8 cellular contexts compared by ENCODE assay signal in genomic region chr7:149496642-149497391, GRCh38. TPM values are rescaled to one million over a fixed set of nuclear protein-coding genes. Genes with fewer than 3 reads are reported as not detected.
A peak's percentile ranks its signal among the peaks of the same experiment; 100 is the strongest.
DNase-seq lines count a peak whose midpoint lies in the region; ATAC-seq and TF ChIP-seq lines count a peak whose summit lies in the region.

No MANE protein-coding gene starts in this region.

- H3K27me3 ChIP-seq in Caco-2 (replicated peaks; ENCODE audit: control insufficient read depth, insufficient read depth, low read length) (no peaks in the 10 kb centered on the region), HUES48 (ENCODE audit: control insufficient read depth, insufficient read depth, low read length) (peaks cover 11% of the 10 kb centered on the region)

- peak overlapping the region; percentile 51; the same call in 1 of the 2 replicates for H3K9ac ChIP-seq in HUES48 (ENCODE audit: low read depth, low read length)

- H3K4me1 ChIP-seq in Caco-2 (peaks cover 8% of the 10 kb centered on the region; the same call in 1 of the 2 replicates), HUES48 (ENCODE audit: control insufficient read depth, insufficient read depth, low read length) (no peaks in the 10 kb centered on the region)

- peak overlapping the region; percentile 66 for H3K27ac Mint-ChIP-seq in Caco-2 (ENCODE audit: unreplicated experiment)

- ATAC-seq in GM21390 (IDR thresholded peaks at IDR 0.05; ENCODE audit: unreplicated experiment): peak; percentile 36

- no TSS peak for BruUV-seq in Caco-2 (replicated peaks; lab: Mats Ljungman, UMichigan)

- POLR2A ChIA-PET in Caco-2 (lab: Charles Lee): no interaction called here

- H3K27me3 Mint-ChIP-seq in Caco-2 (ENCODE audit: insufficient read depth, unreplicated experiment): no peaks in the 10 kb centered on the region

- TF ChIP-seq POLR2A in lower leg skin (IDR thresholded peaks at IDR 0.05): no peak

- H3K36me3 ChIP-seq in Caco-2 (ENCODE audit: control insufficient read depth, insufficient read depth, low read length) (no peaks in the 10 kb centered on the region), HUES48 (ENCODE audit: control insufficient read depth, insufficient read depth, low read length) (peaks cover 24% of the 10 kb centered on the region)

- peak overlapping the region; percentile 80 for H3K4me3 ChIP-seq in Caco-2 (ENCODE audit: low read depth, low read length)
- H3K4me3 ChIP-seq in HUES48 (ENCODE audit: low read depth, low read length): peak overlapping the region; percentile 74
- H3K4me3 ChIP-seq in lower leg skin (ENCODE audit: low read depth, poor library complexity, severe bottlenecking): peak overlapping the region; percentile 76

- H3K4me3 Mint-ChIP-seq in Caco-2 (ENCODE audit: unreplicated experiment): peak overlapping the region; percentile 90

- intact Hi-C loops in Caco-2 (cut with micrococcal nuclease; ENCODE audit: unreplicated experiment): loop anchor here (1.0 to 5.0 kb wide), 3 partner anchors 74 to 212 kb away; no protein-coding TSS in a partner anchor
- intact Hi-C loops in lower leg skin (cut with DNase I; ENCODE audit: low total_unique reads): no loop called here

- WGBS in lower leg skin, 2 donors: 3 to 5% methylated on average over 32 to 51 of the region's 51 CpGs

- H3K9me3 ChIP-seq in Caco-2: no peaks in the 10 kb centered on the region
- H3K9me3 ChIP-seq in HUES48 (ENCODE audit: control insufficient read depth, insufficient read depth, low read length): no peaks in the 10 kb centered on the region

- H3K4me1 Mint-ChIP-seq in Caco-2 (ENCODE audit: low read depth, unreplicated experiment): peaks cover 20% of the 10 kb centered on the region

- no peak for TF ChIP-seq CTCF in Caco-2 (IDR thresholded peaks at IDR 0.05; ENCODE audit: insufficient read depth in 1 of 2, low read depth in 1 of 2, low read length in 1 of 2, severe bottlenecking in 1 of 2, unreplicated experiment in 1 of 2)
- no peak for TF ChIP-seq CTCF in lower leg skin (IDR thresholded peaks at IDR 0.05)

- H3K9me3 Mint-ChIP-seq in Caco-2 (ENCODE audit: unreplicated experiment): no peaks in the 10 kb centered on the region

- peak in 1 of 2 experiments; percentile 37 for DNase-seq in Caco-2
- DNase-seq in activated CD4-positive, alpha-beta T cell treated with anti-CD3 and anti-CD28 coated beads for 1 hour: peak; percentile 33
- no peak for DNase-seq in lower leg skin (ENCODE audit: low spot score in 2 of 2)
- DNase-seq in stimulated activated CD8-positive, alpha-beta memory T cell treated with anti-CD3 and anti-CD28 coated beads, Interleukin-12 subunit alpha, Interleukin-12 subunit beta, amount 100 ng/mL, for 24 hours (ENCODE audit: extremely low read depth): peak; percentile 25
- DNase-seq in SHP77 treated with DMSO at 0.1 percent for 48 hours (lab: John Stamatoyannopoulos, UW): no peak

- H3K36me3 Mint-ChIP-seq in Caco-2 (ENCODE audit: insufficient read depth, unreplicated experiment): peaks cover 14% of the 10 kb centered on the region

- no peak overlapping the region for H3K27ac ChIP-seq in HUES48 (ENCODE audit: low read depth, low read length)
- H3K27ac ChIP-seq in cingulate gyrus (ENCODE audit: low read depth, low read length): peak overlapping the region; percentile 32

- CTCF ChIA-PET in Caco-2 (lab: Charles Lee): no interaction called here

RNA-seq across cellular contexts. Expression of gene ZNF746, which starts 0.8 kb away (rescaled TPM):
- total RNA-seq in Caco-2 (2022) (19.1 and 19.3 TPM in 2 replicates), lower leg skin (10 to 100 TPM; 21.6 to 26.3 (median 23.8) TPM)

RNA-seq across cellular contexts. Expression of gene ZNF777, which starts 36.0 kb away (rescaled TPM):
- total RNA-seq in Caco-2 (2022) (20.8 and 22.7 TPM in 2 replicates), lower leg skin (10 to 100 TPM; 10.6 to 18.7 (median 15.4) TPM)

Comparison
In these comparisons a context has a peak if more than half of its experiments do, and no peak if none do; other contexts are left out.
1. DNase-seq: peak in activated CD4-positive, alpha-beta T cell treated with anti-CD3 and anti-CD28 coated beads for 1 hour (single experiment) and stimulated activated CD8-positive, alpha-beta memory T cell treated with anti-CD3 and anti-CD28 coated beads, Interleukin-12 subunit alpha, Interleukin-12 subunit beta, amount 100 ng/mL, for 24 hours (single experiment); none in lower leg skin (0 of 2) and SHP77 treated with DMSO at 0.1 percent for 48 hours (single experiment).
2. Peak in every context shown above with its lines, with median percentiles within 50 percentile points of each other: H3K4me3 ChIP-seq.